9 cellular contexts compared by ENCODE assay signal in genomic region chr2:167862787-167863186, GRCh38.
DNase-seq lines count a peak whose midpoint lies in the region; ATAC-seq lines count a peak whose summit lies in the region.
"Had no signal": no experiment of that assay in that cellular context is flagged by ENCODE, and none has a peak within 500 bp of the region (broad histone marks: within the 10 kb centered on the region; RNA-seq: fewer than 3 reads in every experiment).

No MANE protein-coding gene starts in this region.

- ATAC-seq in HG02885 (IDR thresholded peaks at IDR 0.05; ENCODE audit: poor library complexity, unreplicated experiment) (peak; percentile 67), left ventricle myocardium superior (no peak)
- ATAC-seq: K562 had no signal

- intact Hi-C loops in left ventricle myocardium superior (cut with micrococcal nuclease), result no loop called here

- DNase-seq in DMS53 (lab: John Stamatoyannopoulos, UW), result peak; percentile 16
- no peak for DNase-seq in DMS53 treated with DMSO at 0.1 percent for 48 hours (lab: John Stamatoyannopoulos, UW; ENCODE audit: unreplicated experiment)
- DNase-seq in NCI-H82 treated with DMSO at 0.1 percent for 48 hours (lab: John Stamatoyannopoulos, UW; ENCODE audit: unreplicated experiment), result peak; percentile 56
- peak; percentile 6 for DNase-seq in non-pigmented ciliary epithelial cell (ENCODE audit: low read depth)
- DNase-seq in NCI-H1930 (lab: John Stamatoyannopoulos, UW), result no peak
- no peak for DNase-seq in left ventricle myocardium superior
- no peak for DNase-seq in DMS114 treated with DMSO at 0.1 percent for 48 hours (lab: John Stamatoyannopoulos, UW; ENCODE audit: unreplicated experiment)

Comparison
In these comparisons a context has a peak if more than half of its experiments do, and no peak if none do; other contexts are left out.
1. DNase-seq: peak in DMS53 (single experiment), NCI-H82 treated with DMSO at 0.1 percent for 48 hours (single experiment) and non-pigmented ciliary epithelial cell (single experiment); none in DMS53 treated with DMSO at 0.1 percent for 48 hours (single experiment), NCI-H1930 (0 of 2), left ventricle myocardium superior (single experiment) and DMS114 treated with DMSO at 0.1 percent for 48 hours (single experiment).